In the genomic region with DNA sequence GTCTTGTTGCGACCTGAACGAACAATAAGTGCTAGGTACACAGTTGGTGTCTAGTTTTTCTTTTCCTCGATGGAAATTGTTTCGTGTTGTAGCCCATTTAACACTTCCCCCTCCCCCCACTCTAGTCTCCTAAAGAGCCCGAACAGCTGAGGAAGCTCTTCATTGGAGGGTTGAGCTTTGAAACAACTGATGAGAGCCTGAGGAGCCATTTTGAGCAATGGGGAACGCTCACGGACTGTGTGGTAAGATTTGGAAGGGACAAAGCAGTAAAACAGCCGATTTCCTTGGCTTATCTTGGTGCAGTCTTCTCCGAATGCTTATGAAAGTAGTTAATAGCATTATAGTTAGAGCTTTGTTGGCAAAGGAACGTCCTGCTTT, we compare ENCODE assay signal across 1 cellular context.
TF ChIP-seq lines count a peak whose summit lies in the region.

No MANE protein-coding gene starts in this region.

TF ChIP-seq in HEK293, 187 proteins besides CTCF, POLR2A, EP300 and RAD21:
- TF ChIP-seq, protein P1, sequence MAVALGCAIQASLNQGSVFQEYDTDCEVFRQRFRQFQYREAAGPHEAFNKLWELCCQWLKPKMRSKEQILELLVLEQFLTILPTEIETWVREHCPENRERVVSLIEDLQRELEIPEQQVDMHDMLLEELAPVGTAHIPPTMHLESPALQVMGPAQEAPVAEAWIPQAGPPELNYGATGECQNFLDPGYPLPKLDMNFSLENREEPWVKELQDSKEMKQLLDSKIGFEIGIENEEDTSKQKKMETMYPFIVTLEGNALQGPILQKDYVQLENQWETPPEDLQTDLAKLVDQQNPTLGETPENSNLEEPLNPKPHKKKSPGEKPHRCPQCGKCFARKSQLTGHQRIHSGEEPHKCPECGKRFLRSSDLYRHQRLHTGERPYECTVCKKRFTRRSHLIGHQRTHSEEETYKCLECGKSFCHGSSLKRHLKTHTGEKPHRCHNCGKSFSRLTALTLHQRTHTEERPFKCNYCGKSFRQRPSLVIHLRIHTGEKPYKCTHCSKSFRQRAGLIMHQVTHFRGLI (tag by site-specific recombination; IDR thresholded peaks at IDR 0.05) = 0 out of 2 replicates have a peak, but pooled peaks have one; percentile 9
